ENCODE assay signal across 1 cellular context in genomic region chr19:474126-475078, GRCh38.
TF ChIP-seq lines count a peak whose summit lies in the region.

No MANE protein-coding gene starts in this region.

TF ChIP-seq in K562, 482 proteins besides CTCF, POLR2A, EP300 and RAD21:
- TF ChIP-seq FOXK2 (conservative IDR thresholded peaks at IDR 0.05 in 1 of 2, IDR thresholded peaks at IDR 0.05 in 1 of 2; ENCODE audit: low read depth in 2 of 2) (no peak), SAFB (IDR thresholded peaks at IDR 0.05; ENCODE audit: borderline replicate concordance, low read depth, low read length) (peak; percentile 36; the same call in 1 of the 2 replicates), ZFX (CRISPR knock-in tag; IDR thresholded peaks at IDR 0.05) (peak; percentile 21; the same call in 1 of the 2 replicates), UBTF (IDR thresholded peaks at IDR 0.05; ENCODE audit: borderline replicate concordance in 1 of 2, low read depth in 2 of 2, low read length in 2 of 2) (0 out of 4 replicates have a peak, but pooled peaks of 1 of the 2 experiments have one; percentile 61), HDAC1 (IDR thresholded peaks at IDR 0.05) (no peak), HNRNPL (IDR thresholded peaks at IDR 0.05; ENCODE audit: low read depth, low read length) (0 out of 2 replicates have a peak, but pooled peaks have one; percentile 7), ZNF354B (CRISPR knock-in tag; IDR thresholded peaks at IDR 0.05) (no peak), CCNT2 (IDR thresholded peaks at IDR 0.05; ENCODE audit: borderline replicate concordance, extremely low read depth, insufficient read length, low read depth, low read length) (no peak)
- TF ChIP-seq, protein P1, sequence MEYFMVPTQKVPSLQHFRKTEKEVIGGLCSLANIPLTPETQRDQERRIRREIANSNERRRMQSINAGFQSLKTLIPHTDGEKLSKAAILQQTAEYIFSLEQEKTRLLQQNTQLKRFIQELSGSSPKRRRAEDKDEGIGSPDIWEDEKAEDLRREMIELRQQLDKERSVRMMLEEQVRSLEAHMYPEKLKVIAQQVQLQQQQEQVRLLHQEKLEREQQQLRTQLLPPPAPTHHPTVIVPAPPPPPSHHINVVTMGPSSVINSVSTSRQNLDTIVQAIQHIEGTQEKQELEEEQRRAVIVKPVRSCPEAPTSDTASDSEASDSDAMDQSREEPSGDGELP (CRISPR knock-in tag; IDR thresholded peaks at IDR 0.05; ENCODE audit: borderline replicate concordance): peak; percentile 8; the same call in 1 of the 2 replicates
